ENCODE assay signal across 20 cellular contexts in the genomic region with DNA sequence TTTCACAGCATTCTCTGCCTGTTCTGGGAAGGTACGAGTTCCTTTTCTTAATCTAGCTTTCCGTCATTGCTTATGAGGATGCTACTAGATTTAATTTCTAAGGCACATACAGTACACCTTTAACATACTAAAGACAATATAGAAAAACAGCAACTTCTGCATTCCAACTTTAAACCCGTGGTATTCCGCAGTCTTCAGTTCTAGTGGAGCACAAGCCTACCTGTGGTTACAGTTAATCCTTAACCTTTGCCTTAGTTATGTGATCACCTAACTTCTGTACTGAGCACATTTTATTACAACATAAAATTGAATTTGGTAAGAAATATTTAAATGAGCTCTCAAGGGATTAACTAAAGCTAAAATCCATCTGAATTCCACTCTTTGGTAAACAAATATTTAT.
DNase-seq lines count a peak whose midpoint lies in the region; ATAC-seq, FAIRE-seq and TF ChIP-seq lines count a peak whose summit lies in the region.
"Had no signal": no experiment of that assay in that cellular context is flagged by ENCODE, and none has a peak within 500 bp of the region (broad histone marks: within the 10 kb centered on the region; RNA-seq: fewer than 3 reads in every experiment).

No MANE protein-coding gene starts in this region.

- no peaks in the 10 kb centered on the region for H3K27me3 Mint-ChIP-seq in mesothelial cell of epicardium (ENCODE audit: low read depth)
- H3K27me3 Mint-ChIP-seq in activated naive CD4-positive, alpha-beta T cell treated with anti-CD3 and anti-CD28 coated beads, Interleukin-2, amount 10 ng/mL, durations not matched to agents 7 days and 5 days: no peaks in the 10 kb centered on the region
- H3K27me3 Mint-ChIP-seq: CD4-positive, CD25-positive, alpha-beta regulatory T cell had no signal

- H3K36me3 Mint-ChIP-seq in mesothelial cell of epicardium: no peaks in the 10 kb centered on the region
- no peaks in the 10 kb centered on the region for H3K36me3 Mint-ChIP-seq in activated naive CD4-positive, alpha-beta T cell treated with anti-CD3 and anti-CD28 coated beads, Interleukin-2, amount 10 ng/mL, durations not matched to agents 7 days and 5 days

- H3K9me3 Mint-ChIP-seq in mesothelial cell of epicardium: no peaks in the 10 kb centered on the region
- no peaks in the 10 kb centered on the region for H3K9me3 Mint-ChIP-seq in activated naive CD4-positive, alpha-beta T cell treated with anti-CD3 and anti-CD28 coated beads, Interleukin-2, amount 10 ng/mL, durations not matched to agents 7 days and 5 days
- H3K9me3 Mint-ChIP-seq: CD4-positive, CD25-positive, alpha-beta regulatory T cell had no signal

- H2AFZ ChIP-seq in SK-N-SH (ENCODE audit: low read depth): no peak overlapping the region
- H2AFZ ChIP-seq in HepG2 (ENCODE audit: low read length): no peak overlapping the region

- no peaks in the 10 kb centered on the region for H4K20me1 ChIP-seq in SK-N-SH (ENCODE audit: insufficient read depth)
- no peaks in the 10 kb centered on the region for H4K20me1 ChIP-seq in HepG2 (ENCODE audit: insufficient read depth, low read length)

- H3K4me3 ChIP-seq in SK-N-SH (ENCODE audit: low read depth in 2 of 2, low read length in 1 of 2) (no peak overlapping the region), gastroesophageal sphincter (no peak overlapping the region), upper lobe of right lung (no peak overlapping the region), HepG2 (replicated peaks in 1 of 3; ENCODE audit: insufficient read depth in 1 of 3, low read depth in 2 of 3, low read length in 3 of 3) (no peak overlapping the region)
- H3K4me3 ChIP-seq: HAP-1, SJCRH30 had no signal

- TF ChIP-seq RAD21 in SK-N-SH (IDR thresholded peaks at IDR 0.05; ENCODE audit: low read length) (no peak), HepG2 (CRISPR knock-in tag; IDR thresholded peaks at IDR 0.05) (no peak)

- H3K79me2 ChIP-seq in SK-N-SH (ENCODE audit: insufficient read depth): no peaks in the 10 kb centered on the region
- H3K79me2 ChIP-seq in HepG2 (ENCODE audit: insufficient read depth, low read length): no peaks in the 10 kb centered on the region

- H3K27ac ChIP-seq in SK-N-SH (ENCODE audit: low read depth in 2 of 2, low read length in 1 of 2) (peak overlapping the region; percentile 50 to 77; a peak in 3 of 4 replicates), gastroesophageal sphincter (peak overlapping the region in 3 of 4 donors; percentile 29 to 51 (median 30)), upper lobe of right lung (no peak overlapping the region), HepG2 (ENCODE audit: extremely low read length, insufficient read depth, low read length) (no peak overlapping the region)
- H3K27ac ChIP-seq: 22Rv1, SJCRH30 had no signal

- no peak for FAIRE-seq in HepG2 (lab: Jason Lieb, UNC)

- H3K27ac Mint-ChIP-seq in mesothelial cell of epicardium: peak overlapping the region; percentile 66
- no peak overlapping the region for H3K27ac Mint-ChIP-seq in activated naive CD4-positive, alpha-beta T cell treated with anti-CD3 and anti-CD28 coated beads, Interleukin-2, amount 10 ng/mL, durations not matched to agents 7 days and 5 days
- H3K27ac Mint-ChIP-seq: CD4-positive, CD25-positive, alpha-beta regulatory T cell had no signal

- TF ChIP-seq EP300 in SK-N-SH (IDR thresholded peaks at IDR 0.05; ENCODE audit: borderline replicate concordance in 1 of 2, low read depth in 1 of 2, low read length in 1 of 2): no peak
- no peak for TF ChIP-seq EP300 in gastroesophageal sphincter (IDR thresholded peaks at IDR 0.05)
- TF ChIP-seq EP300 in HepG2 (IDR thresholded peaks at IDR 0.05; ENCODE audit: low read depth in 2 of 2, low read length in 2 of 2): no peak
- no peak for TF ChIP-seq EP300 in HepG2 (CRISPR knock-in tag; IDR thresholded peaks at IDR 0.05; ENCODE audit: borderline replicate concordance)

- no peak for ATAC-seq in SK-N-SH treated with all-trans-retinoic acid at 6 μM for 48 hours
- no peak for ATAC-seq in gastroesophageal sphincter
- ATAC-seq in upper lobe of right lung: peak; percentile 30
- no peak for ATAC-seq in HepG2

- TF ChIP-seq CTCF in SK-N-SH (IDR thresholded peaks at IDR 0.05): no peak
- no peak for TF ChIP-seq CTCF in gastroesophageal sphincter (IDR thresholded peaks at IDR 0.05)
- no peak for TF ChIP-seq CTCF in mesothelial cell of epicardium (IDR thresholded peaks at IDR 0.05; ENCODE audit: unreplicated experiment)
- TF ChIP-seq CTCF in upper lobe of right lung (IDR thresholded peaks at IDR 0.05): no peak
- no peak for TF ChIP-seq CTCF in HepG2 (CRISPR knock-in tag; IDR thresholded peaks at IDR 0.05)

- H3K4me1 Mint-ChIP-seq in mesothelial cell of epicardium: peaks cover 15% of the 10 kb centered on the region
- no peaks in the 10 kb centered on the region for H3K4me1 Mint-ChIP-seq in activated naive CD4-positive, alpha-beta T cell treated with anti-CD3 and anti-CD28 coated beads, Interleukin-2, amount 10 ng/mL, durations not matched to agents 7 days and 5 days

- no peaks in the 10 kb centered on the region for H3K36me3 ChIP-seq in SK-N-SH (replicated peaks in 1 of 2; ENCODE audit: control insufficient read depth in 1 of 2, insufficient read depth in 2 of 2, low read length in 1 of 2)
- no peaks in the 10 kb centered on the region for H3K36me3 ChIP-seq in gastroesophageal sphincter
- H3K36me3 ChIP-seq in upper lobe of right lung: no peaks in the 10 kb centered on the region
- H3K36me3 ChIP-seq in HepG2 (replicated peaks in 1 of 2; ENCODE audit: control insufficient read depth in 1 of 2, insufficient read depth in 2 of 2, low read length in 2 of 2): no peaks in the 10 kb centered on the region
- H3K36me3 ChIP-seq: BE2C, HAP-1, SJCRH30 had no signal

- no TSS peak for BruUV-seq in HepG2 (replicated peaks; lab: Mats Ljungman, UMichigan)

- in situ Hi-C loops in HepG2 (cut with HindIII; ENCODE audit: extremely low pct_ligation_motif_present, low pct_unique_long_range_greater_than_20kb): no loop called here

- POLR2A ChIA-PET in SK-N-SH (lab: Yijun Ruan, JAX) (no interaction called here), HepG2 (lab: Yijun Ruan, JAX) (no interaction called here)

- no peaks in the 10 kb centered on the region for H3K9me2 ChIP-seq in SK-N-SH

- TF ChIP-seq POLR2A in gastroesophageal sphincter (IDR thresholded peaks at IDR 0.05) (no peak), HepG2 (IDR thresholded peaks at IDR 0.05; ENCODE audit: insufficient read depth in 1 of 2, low read depth in 2 of 2, low read length in 2 of 2) (no peak)

- DNase-seq in SK-N-SH (no peak), mesothelial cell of epicardium (ENCODE audit: low spot score in 2 of 2, unreplicated experiment in 2 of 2) (no peak), upper lobe of right lung (no peak), HepG2 (ENCODE audit: low spot score) (no peak)
- DNase-seq in activated naive CD4-positive, alpha-beta T cell treated with anti-CD3 and anti-CD28 coated beads, Interleukin-2, amount 10 ng/mL, durations not matched to agents 7 days and 5 days: no peak
- DNase-seq in stimulated activated CD4-positive, alpha-beta T cell treated with anti-CD3 and anti-CD28 coated beads, Interleukin-1b, Interleukin-23, amount 100 ng/mL, for 48 hours: no peak
- DNase-seq: BE2C; CD4-positive, CD25-positive, alpha-beta regulatory T cell; COR-L47; DMS 273 treated with DMSO at 0.1 percent for 48 hours; GDM1; KBM-7; NCI-H1105; NCI-H2081 treated with DMSO at 0.1 percent for 48 hours; NCI-H510A treated with DMSO at 0.1 percent for 48 hours; SJCRH30 had no signal

- no peaks in the 10 kb centered on the region for H3K9me3 ChIP-seq in SK-N-SH
- H3K9me3 ChIP-seq in gastroesophageal sphincter: no peaks in the 10 kb centered on the region
- no peaks in the 10 kb centered on the region for H3K9me3 ChIP-seq in upper lobe of right lung
- H3K9me3 ChIP-seq in HepG2 (ENCODE audit: low read length): no peaks in the 10 kb centered on the region
- H3K9me3 ChIP-seq: BE2C, HAP-1, SJCRH30 had no signal

- H3K4me1 ChIP-seq in SK-N-SH (ENCODE audit: control insufficient read depth in 1 of 2, insufficient read depth in 2 of 2, low read depth in 1 of 2, low read length in 1 of 2): peaks cover 22 to 39% of the 10 kb centered on the region in 2 experiments; a peak in 3 of 4 replicates
- peaks cover 8 to 26% (median 8%) of the 10 kb centered on the region in 3 donors for H3K4me1 ChIP-seq in gastroesophageal sphincter
- H3K4me1 ChIP-seq in upper lobe of right lung: no peaks in the 10 kb centered on the region
- no peaks in the 10 kb centered on the region for H3K4me1 ChIP-seq in HepG2 (ENCODE audit: insufficient read depth, low read length)
- H3K4me1 ChIP-seq: HAP-1 had no signal

- H3K4me3 Mint-ChIP-seq in mesothelial cell of epicardium: no peak overlapping the region
- H3K4me3 Mint-ChIP-seq in activated naive CD4-positive, alpha-beta T cell treated with anti-CD3 and anti-CD28 coated beads, Interleukin-2, amount 10 ng/mL, durations not matched to agents 7 days and 5 days: no peak overlapping the region
- H3K4me3 Mint-ChIP-seq: CD4-positive, CD25-positive, alpha-beta regulatory T cell had no signal

- H3F3A ChIP-seq in SK-N-SH (replicated peaks; ENCODE audit: insufficient read depth): peaks cover 20% of the 10 kb centered on the region

- H3K9ac ChIP-seq in SK-N-SH (no peak overlapping the region), HepG2 (ENCODE audit: insufficient read depth, low read depth, low read length) (no peak overlapping the region)

- intact Hi-C loops in upper lobe of right lung (cut with DNase I): no loop called here
- intact Hi-C loops in HepG2 (cut with micrococcal nuclease; ENCODE audit: unreplicated experiment): no loop called here

- H3K4me2 ChIP-seq in SK-N-SH: no peak overlapping the region
- H3K4me2 ChIP-seq in HepG2 (ENCODE audit: low read depth, low read length): no peak overlapping the region

- no peaks in the 10 kb centered on the region for H3K27me3 ChIP-seq in SK-N-SH (ENCODE audit: insufficient read depth)
- no peaks in the 10 kb centered on the region for H3K27me3 ChIP-seq in gastroesophageal sphincter
- no peaks in the 10 kb centered on the region for H3K27me3 ChIP-seq in upper lobe of right lung
- H3K27me3 ChIP-seq in HepG2 (ENCODE audit: control insufficient read depth in 1 of 2, insufficient read depth in 2 of 2, low read length in 2 of 2): no peaks in the 10 kb centered on the region
- H3K27me3 ChIP-seq: BE2C, SJCRH30 had no signal

- WGBS in SK-N-SH (ENCODE audit: low lambda C conversion rate): 94% methylated on average over 4 of the region's 4 CpGs
- 89 to 97% methylated on average over 4 of the region's 4 CpGs for WGBS in gastroesophageal sphincter (ENCODE audit: low coverage in 1 of 2), 2 donors
- WGBS in HepG2 (ENCODE audit: low lambda C conversion rate): 59% methylated on average over 4 of the region's 4 CpGs

- CTCF ChIA-PET in SK-N-SH (lab: Yijun Ruan, JAX): interaction anchor here (0.8 to 1.8 kb wide), 2 partner anchors 71 to 143 kb away, joined by 4 to 5 read pairs; no protein-coding TSS in a partner anchor
- CTCF ChIA-PET in activated naive CD4-positive, alpha-beta T cell treated with anti-CD3 and anti-CD28 coated beads, Interleukin-2, amount 10 ng/mL, durations not matched to agents 7 days and 5 days (lab: Charles Lee): no interaction called here
- CTCF ChIA-PET in HepG2 (lab: Yijun Ruan, JAX; ENCODE audit: low intra/inter-chr PET ratio, low total read pairs): no interaction called here

TF ChIP-seq in SK-N-SH treated with all-trans-retinoic acid at 6 μM for 48 hours, 23 proteins besides CTCF, POLR2A, EP300 and RAD21 (continues in another document):
- no peak for TF ChIP-seq BACH2 (CRISPR knock-in tag; IDR thresholded peaks at IDR 0.05; ENCODE audit: borderline replicate concordance)

TF ChIP-seq in HepG2, 621 proteins besides CTCF, POLR2A, EP300 and RAD21 (continues in another document):
- TF ChIP-seq SSRP1 (CRISPR knock-in tag; IDR thresholded peaks at IDR 0.05): no peak

Comparison
In these comparisons a context has a peak if more than half of its experiments do, and no peak if none do; other contexts are left out.
1. H3K27ac ChIP-seq: peak in SK-N-SH (2 of 2) and gastroesophageal sphincter (3 of 4); none in upper lobe of right lung (single experiment) and HepG2 (single experiment).